Comparison of ENCODE assay signal across 20 cellular contexts in the genomic region with DNA sequence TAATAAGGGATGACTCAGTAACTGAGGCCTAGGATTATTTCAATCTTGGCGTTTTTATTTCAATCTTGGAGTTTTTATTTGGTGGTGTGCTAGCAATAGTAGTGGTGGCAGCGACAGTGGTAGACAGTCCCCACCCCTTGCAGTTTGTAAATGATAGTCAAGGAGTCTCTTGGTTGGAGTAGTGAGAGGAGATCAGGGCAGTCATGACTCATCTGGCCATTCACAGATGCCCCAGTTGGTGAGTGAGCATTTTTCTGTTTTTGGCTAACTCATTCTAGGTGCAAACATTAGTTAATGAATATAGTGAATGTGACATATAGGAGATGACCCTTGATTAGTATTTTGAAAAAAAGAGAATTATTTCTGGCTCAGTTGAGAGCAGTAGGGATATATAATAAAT.
DNase-seq lines count a peak whose midpoint lies in the region; ATAC-seq and TF ChIP-seq lines count a peak whose summit lies in the region.
"Had no signal": no experiment of that assay in that cellular context is flagged by ENCODE, and none has a peak within 500 bp of the region (broad histone marks: within the 10 kb centered on the region; RNA-seq: fewer than 3 reads in every experiment).

No MANE protein-coding gene starts in this region.

- H3K4me3 ChIP-seq in GM23248 (no peak overlapping the region), PC-3 (ENCODE audit: low read length) (no peak overlapping the region)
- H3K4me3 ChIP-seq: suprapubic skin had no signal

- H3K27ac ChIP-seq in GM23248 (no peak overlapping the region), PC-3 (ENCODE audit: low read length) (no peak overlapping the region)
- H3K27ac ChIP-seq: KMS-11, suprapubic skin had no signal

- H3K27me3 ChIP-seq in GM23248 (replicated peaks; ENCODE audit: insufficient read depth) (no peaks in the 10 kb centered on the region), PC-3 (ENCODE audit: low read length) (no peaks in the 10 kb centered on the region)
- H3K27me3 ChIP-seq: BE2C, suprapubic skin had no signal

- H3K27me3 Mint-ChIP-seq in neural crest cell (ENCODE audit: low read depth) = no peaks in the 10 kb centered on the region
- H3K27me3 Mint-ChIP-seq: activated B cell treated with CpG ODN at 0.5 μM for 24 hours had no signal

- TF ChIP-seq POLR2A in erythroblast (IDR thresholded peaks at IDR 0.05; ENCODE audit: low read length) = no peak

- H4K20me1 ChIP-seq in GM23248 (ENCODE audit: insufficient read depth) (no peaks in the 10 kb centered on the region), PC-3 (ENCODE audit: low read length) (no peaks in the 10 kb centered on the region)

- H3K79me2 ChIP-seq in GM23248 (ENCODE audit: insufficient read depth) (no peaks in the 10 kb centered on the region), PC-3 (ENCODE audit: low read length) (no peaks in the 10 kb centered on the region)

- BruUV-seq in PC-3 (replicated peaks; lab: Mats Ljungman, UMichigan) = no TSS peak

- no peaks in the 10 kb centered on the region for H3K9me2 ChIP-seq in GM23248 (ENCODE audit: insufficient read depth)
- no peaks in the 10 kb centered on the region for H3K9me2 ChIP-seq in PC-3 (replicated peaks; ENCODE audit: low read length)

- TF ChIP-seq CTCF in PC-3 (conservative IDR thresholded peaks at IDR 0.05; ENCODE audit: low read depth, low read length) = no peak
- TF ChIP-seq CTCF in neural crest cell (conservative IDR thresholded peaks at IDR 0.05) = no peak

- POLR2A ChIA-PET in PC-3 (lab: Charles Lee; ENCODE audit: unreplicated experiment) = no interaction called here

- intact Hi-C loops in PC-3 (cut with micrococcal nuclease) = no loop called here

- H2AFZ ChIP-seq in GM23248 (no peak overlapping the region), PC-3 (ENCODE audit: low read length) (no peak overlapping the region)

- H3K36me3 ChIP-seq in GM23248 (ENCODE audit: low read depth) = peaks cover 34% of the 10 kb centered on the region; the same call in 1 of the 2 replicates
- H3K36me3 ChIP-seq in PC-3 (ENCODE audit: low read depth, low read length) = peaks cover 6% of the 10 kb centered on the region; the same call in 1 of the 2 replicates
- H3K36me3 ChIP-seq: BE2C had no signal

- H3K9me3 ChIP-seq in GM23248 (ENCODE audit: low read depth) (no peaks in the 10 kb centered on the region), PC-3 (ENCODE audit: low read length) (no peaks in the 10 kb centered on the region)
- H3K9me3 ChIP-seq: BE2C, suprapubic skin had no signal

- peaks cover 10% of the 10 kb centered on the region for H3K36me3 Mint-ChIP-seq in neural crest cell (ENCODE audit: low read depth)

- no peaks in the 10 kb centered on the region for H3K9me3 Mint-ChIP-seq in neural crest cell
- H3K9me3 Mint-ChIP-seq: activated B cell treated with CpG ODN at 0.5 μM for 24 hours had no signal

- ATAC-seq in PC-3 (peak; percentile 62), HG03571 (IDR thresholded peaks at IDR 0.05; ENCODE audit: unreplicated experiment) (no peak), GM18867 (IDR thresholded peaks at IDR 0.05; ENCODE audit: unreplicated experiment) (no peak), HG03159 (IDR thresholded peaks at IDR 0.05; ENCODE audit: unreplicated experiment) (no peak)
- ATAC-seq: Right ventricle myocardium inferior had no signal

- no peaks in the 10 kb centered on the region for H3F3A ChIP-seq in GM23248 (ENCODE audit: insufficient read depth)
- no peaks in the 10 kb centered on the region for H3F3A ChIP-seq in PC-3 (ENCODE audit: low read length, unreplicated experiment)

- no peak overlapping the region for H3K9ac ChIP-seq in GM23248
- H3K9ac ChIP-seq in PC-3 (ENCODE audit: low read length) = no peak overlapping the region
- H3K9ac ChIP-seq: KMS-11 had no signal

- no peak overlapping the region for H3K4me3 Mint-ChIP-seq in neural crest cell
- H3K4me3 Mint-ChIP-seq: activated B cell treated with CpG ODN at 0.5 μM for 24 hours had no signal

- CTCF ChIA-PET in PC-3 (lab: Charles Lee) = no interaction called here

- peak overlapping the region; percentile 29 for H3K27ac Mint-ChIP-seq in neural crest cell (ENCODE audit: unreplicated experiment)
- H3K27ac Mint-ChIP-seq: activated B cell treated with CpG ODN at 0.5 μM for 24 hours had no signal

- in situ Hi-C loops in GM23248 (cut with MboI) = no loop called here

- H3K4me1 ChIP-seq in GM23248 (ENCODE audit: insufficient read depth) (no peaks in the 10 kb centered on the region), PC-3 (ENCODE audit: insufficient read depth, low read length) (peaks cover 7% of the 10 kb centered on the region; the same call in 1 of the 2 replicates)
- H3K4me1 ChIP-seq: BE2C, suprapubic skin had no signal

- WGBS in GM23248 (ENCODE audit: low coverage in 1 of 2, low lambda C conversion rate in 2 of 2, missing lambda C conversion rate in 2 of 2), 2 experiments = 93 to 94% methylated on average over 2 of the region's 2 CpGs

- H3K4me2 ChIP-seq in GM23248 (ENCODE audit: unreplicated experiment) (no peak overlapping the region), PC-3 (ENCODE audit: low read length) (no peak overlapping the region)
- H3K4me2 ChIP-seq: KMS-11 had no signal

- peak; percentile 40 for DNase-seq in GM23248
- DNase-seq in PC-3 = peak; percentile 16
- peak; percentile 76 to 88 for DNase-seq in erythroblast (lab: John Stamatoyannopoulos, UW)
- no peak for DNase-seq in neural crest cell (ENCODE audit: low read depth, low spot score)
- DNase-seq: activated B cell treated with CpG ODN at 0.5 μM for 24 hours; activated CD8-positive, alpha-beta memory T cell treated with anti-CD3 and anti-CD28 coated beads for 24 hours; BE2C; head of caudate nucleus; kidney glomerular epithelial cell; midbrain; NCI-H146; NCI-H2227 treated with DMSO at 0.1 percent for 48 hours; stimulated activated CD4-positive, alpha-beta T cell treated with anti-CD3 and anti-CD28 coated beads, Interleukin-2, amount 100 ng/mL, for 48 hours; T-helper 1 cell had no signal

- no peaks in the 10 kb centered on the region for H3K4me1 Mint-ChIP-seq in neural crest cell
- H3K4me1 Mint-ChIP-seq: activated B cell treated with CpG ODN at 0.5 μM for 24 hours had no signal
